Comparison of ENCODE assay signal across 11 cellular contexts in the genomic region with DNA sequence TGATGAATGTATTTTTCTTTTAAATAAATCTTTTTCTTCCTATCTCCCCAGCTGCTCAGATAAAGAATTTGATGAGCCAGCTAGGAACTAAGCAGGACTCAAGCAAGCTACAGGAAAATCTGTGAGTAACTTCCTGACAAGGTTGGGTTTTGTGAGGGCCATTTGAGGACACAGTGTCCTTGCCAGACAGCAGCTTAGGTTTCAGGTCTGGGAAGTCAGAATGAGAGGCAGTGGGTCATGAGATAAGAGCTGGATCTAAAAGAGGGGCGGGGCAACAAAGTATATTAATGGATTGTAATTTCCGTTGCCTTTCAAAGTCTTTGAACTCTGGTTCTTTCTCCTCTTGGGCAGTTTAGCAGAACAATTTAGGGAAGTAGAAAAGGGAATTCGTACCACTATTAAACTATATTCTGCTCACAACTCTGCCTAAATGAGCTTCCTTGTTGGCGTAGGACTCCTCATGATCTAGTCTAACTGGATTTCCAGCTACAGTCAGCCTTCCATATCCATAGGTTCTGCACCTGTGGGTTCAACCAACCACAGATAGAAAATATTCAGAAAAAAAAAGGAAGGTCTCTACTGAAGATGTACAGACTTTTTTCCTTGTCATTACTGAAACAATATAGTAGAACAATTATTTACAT. TPM values are rescaled to one million over a fixed set of nuclear protein-coding genes. Genes with fewer than 3 reads are reported as not detected.
DNase-seq lines count a peak whose midpoint lies in the region; ATAC-seq, FAIRE-seq and TF ChIP-seq lines count a peak whose summit lies in the region.
"Had no signal": no experiment of that assay in that cellular context is flagged by ENCODE, and none has a peak within 500 bp of the region (broad histone marks: within the 10 kb centered on the region; RNA-seq: fewer than 3 reads in every experiment).

No MANE protein-coding gene starts in this region.

- CTCF ChIA-PET in endothelial cell of umbilical vein (lab: Charles Lee): interaction anchor here (0.8 to 4.6 kb wide), 7 partner anchors 16 to 127 kb away, joined by 3 to 21 read pairs (median 6); partner anchors contain the start of genes FAM76A, IFI6 and STX12

- H2AFZ ChIP-seq in ACC112 (ENCODE audit: low read length, unreplicated experiment) (no peak overlapping the region), endothelial cell of umbilical vein (ENCODE audit: low read depth, low read length) (no peak overlapping the region)

- POLR2A ChIA-PET in endothelial cell of umbilical vein (lab: Charles Lee): interaction anchor here (0.6 to 3.4 kb wide), 3 partner anchors 16 to 41 kb away, joined by 4 to 67 read pairs (median 7); partner anchors contain the start of genes PPP1R8 and STX12

- intact Hi-C loops in endothelial cell of umbilical vein (cut with micrococcal nuclease): loop anchor here (1.0 to 2.0 kb wide), 3 partner anchors 16 to 63 kb away; partner anchors contain the start of genes PPP1R8 and STX12
- intact Hi-C loops in mucosa of descending colon (cut with DNase I, micrococcal nuclease): no loop called here

- TF ChIP-seq POLR2A in endothelial cell of umbilical vein (IDR thresholded peaks at IDR 0.05; ENCODE audit: low read depth, low read length): peak; percentile 19

- H3K27ac ChIP-seq in ACC112 (ENCODE audit: low read depth, low read length) (peak overlapping the region; percentile 74), endothelial cell of umbilical vein (ENCODE audit: insufficient read depth, low read depth, low read length) (peak overlapping the region; percentile 79), SJCRH30 (no peak overlapping the region)

- peak; percentile 96 for FAIRE-seq in endothelial cell of umbilical vein (lab: Jason Lieb, UNC)
- FAIRE-seq: GM12878 had no signal

- peak; percentile 64 for ATAC-seq in mucosa of descending colon
- no peak for ATAC-seq in stimulated activated naive CD8-positive, alpha-beta T cell treated with anti-CD3 and anti-CD28 coated beads, Interleukin-15, amount 100 ng/mL, for 72 hours
- ATAC-seq in GM18517 (IDR thresholded peaks at IDR 0.05; ENCODE audit: unreplicated experiment): no peak
- ATAC-seq: GM12878 had no signal

- H3K4me3 Mint-ChIP-seq in stimulated activated naive CD8-positive, alpha-beta T cell treated with anti-CD3 and anti-CD28 coated beads, Interleukin-15, amount 100 ng/mL, for 72 hours: no peak overlapping the region
- H3K4me3 Mint-ChIP-seq: activated naive CD8-positive, alpha-beta T cell treated with anti-CD3 and anti-CD28 coated beads, Interleukin-2, amount 10 ng/mL, durations not matched to agents 7 days and 5 days had no signal

- no TSS peak for BruUV-seq in endothelial cell of umbilical vein (replicated peaks; lab: Mats Ljungman, UMichigan)

- DNase-seq in NCI-H2227 (lab: John Stamatoyannopoulos, UW; ENCODE audit: unreplicated experiment) (peak; percentile 65), endothelial cell of umbilical vein (ENCODE audit: low read depth, low spot score) (peak; percentile 92), mucosa of descending colon (peak in 1 of 3 donors; percentile 32), SJCRH30 (no peak), NCI-H2196 treated with DMSO at 0.1 percent for 48 hours (lab: John Stamatoyannopoulos, UW; ENCODE audit: unreplicated experiment) (no peak)
- no peak for DNase-seq in stimulated activated naive CD8-positive, alpha-beta T cell treated with anti-CD3 and anti-CD28 coated beads, Interleukin-15, amount 100 ng/mL, for 72 hours
- DNase-seq: activated naive CD8-positive, alpha-beta T cell treated with anti-CD3 and anti-CD28 coated beads, Interleukin-2, amount 10 ng/mL, durations not matched to agents 7 days and 5 days; stimulated activated CD4-positive, alpha-beta T cell treated with anti-CD3 and anti-CD28 coated beads, Interleukin-15, amount 100 ng/mL, for 24 hours had no signal

- H3K4me2 ChIP-seq in endothelial cell of umbilical vein (ENCODE audit: insufficient read depth, low read length): peak overlapping the region; percentile 73

- H3K4me3 ChIP-seq in ACC112 (ENCODE audit: low read depth, low read length): peak overlapping the region; percentile 14; the same call in 1 of the 2 replicates
- peak overlapping the region in 1 of 3 experiments; percentile 7 for H3K4me3 ChIP-seq in endothelial cell of umbilical vein (replicated peaks in 1 of 3; ENCODE audit: insufficient read depth in 1 of 3, low read depth in 1 of 3, low read length in 3 of 3)
- H3K4me3 ChIP-seq in mucosa of descending colon: no peak overlapping the region
- H3K4me3 ChIP-seq in SJCRH30: no peak overlapping the region
- H3K4me3 ChIP-seq: GM12878 had no signal

- no peaks in the 10 kb centered on the region for H3K27me3 Mint-ChIP-seq in stimulated activated naive CD8-positive, alpha-beta T cell treated with anti-CD3 and anti-CD28 coated beads, Interleukin-15, amount 100 ng/mL, for 72 hours
- H3K27me3 Mint-ChIP-seq: activated naive CD8-positive, alpha-beta T cell treated with anti-CD3 and anti-CD28 coated beads, Interleukin-2, amount 10 ng/mL, durations not matched to agents 7 days and 5 days had no signal

- H3K79me2 ChIP-seq in ACC112 (ENCODE audit: control insufficient read depth, insufficient read depth, low read length, unreplicated experiment): peaks cover 33% of the 10 kb centered on the region
- peaks cover 40% of the 10 kb centered on the region for H3K79me2 ChIP-seq in endothelial cell of umbilical vein (ENCODE audit: control insufficient read depth, insufficient read depth, low read length)

- H3K9me3 Mint-ChIP-seq in stimulated activated naive CD8-positive, alpha-beta T cell treated with anti-CD3 and anti-CD28 coated beads, Interleukin-15, amount 100 ng/mL, for 72 hours: no peaks in the 10 kb centered on the region
- H3K9me3 Mint-ChIP-seq: activated naive CD8-positive, alpha-beta T cell treated with anti-CD3 and anti-CD28 coated beads, Interleukin-2, amount 10 ng/mL, durations not matched to agents 7 days and 5 days had no signal

- H3K9me3 ChIP-seq in endothelial cell of umbilical vein (replicated peaks; ENCODE audit: control insufficient read depth, insufficient read depth, low read length) (no peaks in the 10 kb centered on the region), mucosa of descending colon (no peaks in the 10 kb centered on the region), SJCRH30 (replicated peaks) (no peaks in the 10 kb centered on the region)

- H4K20me1 ChIP-seq in endothelial cell of umbilical vein (replicated peaks; ENCODE audit: control insufficient read depth, extremely low read depth, insufficient read depth, low read length): peaks cover under 1% of the 10 kb centered on the region

- no peaks in the 10 kb centered on the region for H3K9me1 ChIP-seq in endothelial cell of umbilical vein (replicated peaks; ENCODE audit: control insufficient read depth, extremely low read depth, insufficient read depth, low read length)

- H3K36me3 ChIP-seq in ACC112 (ENCODE audit: insufficient read depth, low read length): peaks cover 22% of the 10 kb centered on the region
- peaks cover 13 to 17% of the 10 kb centered on the region in 2 experiments for H3K36me3 ChIP-seq in endothelial cell of umbilical vein (ENCODE audit: control insufficient read depth in 2 of 2, extremely low read depth in 1 of 2, insufficient read depth in 2 of 2, low read length in 2 of 2)
- H3K36me3 ChIP-seq in mucosa of descending colon (ENCODE audit: low read depth): no peaks in the 10 kb centered on the region
- peaks cover 33% of the 10 kb centered on the region for H3K36me3 ChIP-seq in SJCRH30

- peak overlapping the region; percentile 17 for H3K9ac ChIP-seq in endothelial cell of umbilical vein (replicated peaks; ENCODE audit: extremely low read depth, insufficient read depth, low read length)

- H3K4me1 Mint-ChIP-seq in stimulated activated naive CD8-positive, alpha-beta T cell treated with anti-CD3 and anti-CD28 coated beads, Interleukin-15, amount 100 ng/mL, for 72 hours: peaks cover 13% of the 10 kb centered on the region

- dilution Hi-C loops in endothelial cell of umbilical vein (cut with MboI; ENCODE audit: extremely low pct_ligation_motif_present, low sequenced_read_pairs): no loop called here

- H3K4me1 ChIP-seq in ACC112 (ENCODE audit: control insufficient read depth, insufficient read depth, low read length, unreplicated experiment): peaks cover 39% of the 10 kb centered on the region
- peaks cover 37% of the 10 kb centered on the region for H3K4me1 ChIP-seq in endothelial cell of umbilical vein (ENCODE audit: control insufficient read depth, extremely low read depth, insufficient read depth, low read length)
- peaks cover 9% of the 10 kb centered on the region for H3K4me1 ChIP-seq in mucosa of descending colon (ENCODE audit: low read depth)
- H3K4me1 ChIP-seq in SJCRH30: peaks cover 3% of the 10 kb centered on the region; the same call in 1 of the 2 replicates

- H3K27me3 ChIP-seq in ACC112 (ENCODE audit: insufficient read depth, low read length) (no peaks in the 10 kb centered on the region), endothelial cell of umbilical vein (ENCODE audit: control insufficient read depth in 2 of 2, insufficient read depth in 2 of 2, low read length in 2 of 2) (no peaks in the 10 kb centered on the region), SJCRH30 (no peaks in the 10 kb centered on the region)

- TF ChIP-seq CTCF in endothelial cell of umbilical vein (IDR thresholded peaks at IDR 0.05; ENCODE audit: extremely low read depth in 1 of 2, insufficient read depth in 1 of 2, low read depth in 1 of 2, low read length in 2 of 2): no peak
- TF ChIP-seq CTCF in mucosa of descending colon (IDR thresholded peaks at IDR 0.05): no peak

- H3K27ac Mint-ChIP-seq in stimulated activated naive CD8-positive, alpha-beta T cell treated with anti-CD3 and anti-CD28 coated beads, Interleukin-15, amount 100 ng/mL, for 72 hours: no peak overlapping the region
- H3K27ac Mint-ChIP-seq: activated naive CD8-positive, alpha-beta T cell treated with anti-CD3 and anti-CD28 coated beads, Interleukin-2, amount 10 ng/mL, durations not matched to agents 7 days and 5 days had no signal

RNA-seq across cellular contexts. Expression of gene STX12, which starts 16.6 kb away (rescaled TPM):
- total RNA-seq in endothelial cell of umbilical vein (83.8 and 90.3 TPM in 2 replicates), mucosa of descending colon (10 to 100 TPM; 58.1 to 64.9 (median 61.8) TPM)
- 26.1 and 28.7 TPM in 2 replicates for polyA plus RNA-seq in endothelial cell of umbilical vein
- polyA plus RNA-seq in endothelial cell of umbilical vein (2011; cell fraction: cytosol; rRNA removed): 26.7 and 30.0 TPM in 2 replicates
- polyA plus RNA-seq in endothelial cell of umbilical vein (2011; cell fraction: nucleus; rRNA removed): 75.1 and 101 TPM in 2 replicates
- polyA plus RNA-seq in endothelial cell of umbilical vein (2012): 42.1 and 55.6 TPM in 2 replicates
- polyA minus RNA-seq in endothelial cell of umbilical vein: 37.5 and 39.0 TPM in 2 replicates
- polyA minus RNA-seq in endothelial cell of umbilical vein (2011; cell fraction: cytosol; rRNA and poly(A)+ RNA removed): 3.5 TPM
- polyA minus RNA-seq in endothelial cell of umbilical vein (2011; cell fraction: nucleus; rRNA and poly(A)+ RNA removed): 49.3 and 68.0 TPM in 2 replicates
- total RNA-seq in SJCRH30 (2014; rRNA removed; shearing (Covaris generic)): 28.1 and 30.9 TPM in 2 replicates

RNA-seq across cellular contexts. Expression of gene PPP1R8, which starts 40.9 kb away (rescaled TPM):
- total RNA-seq in endothelial cell of umbilical vein: 45.4 and 48.5 TPM in 2 replicates
- 32.3 and 39.0 TPM in 2 replicates for polyA plus RNA-seq in endothelial cell of umbilical vein
- polyA plus RNA-seq in endothelial cell of umbilical vein (2011; cell fraction: cytosol; rRNA removed): 49.5 and 53.8 TPM in 2 replicates
- polyA plus RNA-seq in endothelial cell of umbilical vein (2011; cell fraction: nucleus; rRNA removed): 33.7 and 33.9 TPM in 2 replicates
- 32.9 and 42.2 TPM in 2 replicates for polyA plus RNA-seq in endothelial cell of umbilical vein (2012)
- 61.8 and 62.6 TPM in 2 replicates for polyA minus RNA-seq in endothelial cell of umbilical vein
- polyA minus RNA-seq in endothelial cell of umbilical vein (2011; cell fraction: cytosol; rRNA and poly(A)+ RNA removed): 36.2 TPM
- polyA minus RNA-seq in endothelial cell of umbilical vein (2011; cell fraction: nucleus; rRNA and poly(A)+ RNA removed): 15.6 and 17.7 TPM in 2 replicates
- total RNA-seq in mucosa of descending colon: 10 to 100 TPM; 29.1 to 33.7 (median 31.0) TPM
- total RNA-seq in SJCRH30 (2014; rRNA removed; shearing (Covaris generic)): 81.7 and 84.5 TPM in 2 replicates

Comparison
In these comparisons a context has a peak if more than half of its experiments do, and no peak if none do; other contexts are left out.
1. DNase-seq: peak in NCI-H2227 (single experiment) and endothelial cell of umbilical vein (single experiment); none in SJCRH30 (0 of 2), stimulated activated naive CD8-positive, alpha-beta T cell treated with anti-CD3 and anti-CD28 coated beads, Interleukin-15, amount 100 ng/mL, for 72 hours (0 of 2) and NCI-H2196 treated with DMSO at 0.1 percent for 48 hours (single experiment).